14 cellular contexts compared by ENCODE assay signal in the genomic region with DNA sequence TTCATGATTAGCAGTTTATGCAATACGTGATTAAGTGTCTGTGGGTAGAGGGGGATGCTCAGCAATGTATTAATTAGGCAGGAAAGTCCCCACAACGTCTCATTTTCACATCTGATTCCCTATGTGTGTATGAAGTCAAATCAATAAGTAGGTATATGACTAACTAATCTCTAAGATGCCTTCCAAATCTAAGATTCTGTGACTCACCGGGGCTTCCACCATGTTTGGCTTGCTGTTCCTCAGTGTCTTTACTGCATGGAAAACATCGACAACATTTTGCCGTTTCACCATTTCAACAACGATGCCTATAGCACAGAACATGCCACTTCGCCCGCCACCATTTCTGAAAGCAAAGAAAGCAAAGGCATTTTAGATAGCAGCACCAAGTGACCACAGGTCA.
DNase-seq lines count a peak whose midpoint lies in the region; ATAC-seq and TF ChIP-seq lines count a peak whose summit lies in the region.
"Had no signal": no experiment of that assay in that cellular context is flagged by ENCODE, and none has a peak within 500 bp of the region (broad histone marks: within the 10 kb centered on the region; RNA-seq: fewer than 3 reads in every experiment).

No MANE protein-coding gene starts in this region.

- WGBS in psoas muscle, 3 donors, result 91 to 98% (median 95%) methylated on average over 8 of the region's 8 CpGs

- intact Hi-C loops in psoas muscle (cut with DNase I), result no loop called here

- H3K4me3 ChIP-seq in psoas muscle, result no peak overlapping the region
- H3K4me3 ChIP-seq: BLaER1 treated with 17β-estradiol and CSF1 and Interleukin-3, amounts not matched to agents 10 nM and 100 nM; lower lobe of right lung; SK-N-MC had no signal

- H3K27me3 Mint-ChIP-seq in activated naive CD8-positive, alpha-beta T cell treated with anti-CD3 and anti-CD28 coated beads for 36 hours, result no peaks in the 10 kb centered on the region

- H3K4me1 Mint-ChIP-seq in activated naive CD8-positive, alpha-beta T cell treated with anti-CD3 and anti-CD28 coated beads for 36 hours, result peaks cover 67% of the 10 kb centered on the region

- peak; percentile 65 for DNase-seq in ELR (ENCODE audit: low read depth)
- peak; percentile 51 for DNase-seq in activated naive CD8-positive, alpha-beta T cell treated with anti-CD3 and anti-CD28 coated beads for 36 hours
- DNase-seq in stimulated activated CD4-positive, alpha-beta T cell treated with anti-CD3 and anti-CD28 coated beads, Interleukin-2, amount 100 ng/mL, for 24 hours, result peak; percentile 39 to 54
- DNase-seq in psoas muscle, result no peak
- DNase-seq: KBM-7, lower lobe of right lung, NCI-H1694 treated with DMSO at 0.1 percent for 48 hours, NCI-H82 had no signal

- H3K27ac ChIP-seq in VCaP, result peak overlapping the region; percentile 42
- no peak overlapping the region for H3K27ac ChIP-seq in psoas muscle
- H3K27ac ChIP-seq: BLaER1 treated with 17β-estradiol and CSF1 and Interleukin-3, amounts not matched to agents 10 nM and 100 nM; lower lobe of right lung; SK-N-MC had no signal

- H3K36me3 Mint-ChIP-seq in activated naive CD8-positive, alpha-beta T cell treated with anti-CD3 and anti-CD28 coated beads for 36 hours, result peaks cover 45% of the 10 kb centered on the region

- no peaks in the 10 kb centered on the region for H3K9me3 ChIP-seq in psoas muscle
- H3K9me3 ChIP-seq: BLaER1 treated with 17β-estradiol and CSF1 and Interleukin-3, amounts not matched to agents 10 nM and 100 nM; lower lobe of right lung had no signal

- no peaks in the 10 kb centered on the region for H3K27me3 ChIP-seq in psoas muscle (ENCODE audit: insufficient read depth in 3 of 3, low read length in 2 of 3)
- H3K27me3 ChIP-seq: BLaER1 treated with 17β-estradiol and CSF1 and Interleukin-3, amounts not matched to agents 10 nM and 100 nM had no signal

- peak overlapping the region; percentile 98 for H3K27ac Mint-ChIP-seq in activated naive CD8-positive, alpha-beta T cell treated with anti-CD3 and anti-CD28 coated beads for 36 hours

- H3K4me3 Mint-ChIP-seq in activated naive CD8-positive, alpha-beta T cell treated with anti-CD3 and anti-CD28 coated beads for 36 hours, result peak overlapping the region; percentile 82

- ATAC-seq in HG02798 (IDR thresholded peaks at IDR 0.05; ENCODE audit: poor library complexity, unreplicated experiment) (no peak), GM21381 (IDR thresholded peaks at IDR 0.05; ENCODE audit: unreplicated experiment) (no peak), HG02763 (IDR thresholded peaks at IDR 0.05; ENCODE audit: unreplicated experiment) (no peak), psoas muscle (no peak)

- peaks cover 22% of the 10 kb centered on the region for H3K9me3 Mint-ChIP-seq in activated naive CD8-positive, alpha-beta T cell treated with anti-CD3 and anti-CD28 coated beads for 36 hours

- H3K4me1 ChIP-seq in psoas muscle, result no peaks in the 10 kb centered on the region
- H3K4me1 ChIP-seq: lower lobe of right lung had no signal

- TF ChIP-seq CTCF in VCaP (conservative IDR thresholded peaks at IDR 0.05), result no peak
- TF ChIP-seq CTCF in psoas muscle (IDR thresholded peaks at IDR 0.05), result no peak

- peaks cover 3 to 59% of the 10 kb centered on the region in 2 donors for H3K36me3 ChIP-seq in psoas muscle (ENCODE audit: insufficient read depth in 1 of 2, low read depth in 1 of 2)

Comparison
In these comparisons a context has a peak if more than half of its experiments do, and no peak if none do; other contexts are left out.
1. DNase-seq: peak in ELR (single experiment), activated naive CD8-positive, alpha-beta T cell treated with anti-CD3 and anti-CD28 coated beads for 36 hours (single experiment) and stimulated activated CD4-positive, alpha-beta T cell treated with anti-CD3 and anti-CD28 coated beads, Interleukin-2, amount 100 ng/mL, for 24 hours (2 of 2); none in psoas muscle (0 of 2).